39 cellular contexts compared by ENCODE assay signal in the genomic region with DNA sequence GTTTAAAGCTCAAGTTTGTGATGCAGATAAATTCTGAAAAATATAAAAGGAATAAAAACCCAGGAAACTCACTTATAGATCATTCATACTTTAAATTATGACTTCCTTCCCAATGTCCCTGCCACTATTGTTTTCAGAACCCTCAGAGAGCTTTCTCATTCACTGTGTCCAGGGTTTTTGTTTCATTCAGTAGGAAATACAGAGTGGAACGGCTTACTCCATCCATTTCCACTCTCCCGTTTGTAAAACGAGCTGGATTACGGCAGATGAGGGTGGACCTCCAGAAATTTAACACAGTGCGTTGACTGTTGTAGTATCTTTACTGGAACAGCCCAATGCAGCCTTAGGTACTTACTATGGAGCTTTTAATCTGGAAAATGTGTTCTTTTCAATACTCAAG. TPM values are rescaled to one million over a fixed set of nuclear protein-coding genes. Genes with fewer than 3 reads are reported as not detected.
"Had no signal": no experiment of that assay in that cellular context is flagged by ENCODE, and none has a peak within 500 bp of the region (broad histone marks: within the 10 kb centered on the region; RNA-seq: fewer than 3 reads in every experiment).

No MANE protein-coding gene starts in this region.

- H3K27ac ChIP-seq: KMS-11 had no signal

- H3K27me3 ChIP-seq: MG63 had no signal

- H3K9me3 ChIP-seq: MG63 had no signal

- H3K4me2 ChIP-seq: KMS-11 had no signal

- H3K9ac ChIP-seq: KMS-11 had no signal

- DNase-seq: Karpas-422, Kasumi-1, MG63, MM.1S, MV-4-11, NCI-H1048, NCI-H1092, NCI-H1092 treated with DMSO at 0.1 percent for 48 hours, NCI-H1105, NCI-H1105 treated with DMSO at 0.1 percent for 48 hours, NCI-H1417, NCI-H1417 treated with DMSO at 0.1 percent for 48 hours, NCI-H1436, NCI-H1436 treated with DMSO at 0.1 percent for 48 hours, NCI-H146, NCI-H1694, NCI-H1694 treated with DMSO at 0.1 percent for 48 hours, NCI-H187, NCI-H187 treated with DMSO at 0.1 percent for 48 hours, NCI-H1930, NCI-H2029, NCI-H2029 treated with DMSO at 0.1 percent for 48 hours, NCI-H2081, NCI-H2081 treated with DMSO at 0.1 percent for 48 hours, NCI-H2107, NCI-H2171, NCI-H2171 treated with DMSO at 0.1 percent for 48 hours, NCI-H2227 treated with DMSO at 0.1 percent for 48 hours, NCI-H226, NCI-H345, NCI-H446, NCI-H446 treated with DMSO at 0.1 percent for 48 hours, NCI-H510A, NCI-H510A treated with DMSO at 0.1 percent for 48 hours had no signal

- H3K36me3 ChIP-seq: MG63 had no signal

- H3K4me3 ChIP-seq: MG63 had no signal

RNA-seq across cellular contexts. Expression of gene BPIFA1, which starts 23.6 kb away (rescaled TPM):
- total RNA-seq: LHCN-M2, M059J, MCF 10A, NCI-H460 had no signal

RNA-seq across cellular contexts. Expression of gene BPIFB1, which starts 23.6 kb away (rescaled TPM):
- total RNA-seq: LHCN-M2, M059J, MCF 10A, NCI-H460 had no signal

RNA-seq across cellular contexts. Expression of gene BPIFA3, which starts 42.2 kb away (rescaled TPM):
- total RNA-seq: LHCN-M2, M059J, MCF 10A, NCI-H460 had no signal
